Comparison of ENCODE assay signal across 8 cellular contexts in the genomic region with DNA sequence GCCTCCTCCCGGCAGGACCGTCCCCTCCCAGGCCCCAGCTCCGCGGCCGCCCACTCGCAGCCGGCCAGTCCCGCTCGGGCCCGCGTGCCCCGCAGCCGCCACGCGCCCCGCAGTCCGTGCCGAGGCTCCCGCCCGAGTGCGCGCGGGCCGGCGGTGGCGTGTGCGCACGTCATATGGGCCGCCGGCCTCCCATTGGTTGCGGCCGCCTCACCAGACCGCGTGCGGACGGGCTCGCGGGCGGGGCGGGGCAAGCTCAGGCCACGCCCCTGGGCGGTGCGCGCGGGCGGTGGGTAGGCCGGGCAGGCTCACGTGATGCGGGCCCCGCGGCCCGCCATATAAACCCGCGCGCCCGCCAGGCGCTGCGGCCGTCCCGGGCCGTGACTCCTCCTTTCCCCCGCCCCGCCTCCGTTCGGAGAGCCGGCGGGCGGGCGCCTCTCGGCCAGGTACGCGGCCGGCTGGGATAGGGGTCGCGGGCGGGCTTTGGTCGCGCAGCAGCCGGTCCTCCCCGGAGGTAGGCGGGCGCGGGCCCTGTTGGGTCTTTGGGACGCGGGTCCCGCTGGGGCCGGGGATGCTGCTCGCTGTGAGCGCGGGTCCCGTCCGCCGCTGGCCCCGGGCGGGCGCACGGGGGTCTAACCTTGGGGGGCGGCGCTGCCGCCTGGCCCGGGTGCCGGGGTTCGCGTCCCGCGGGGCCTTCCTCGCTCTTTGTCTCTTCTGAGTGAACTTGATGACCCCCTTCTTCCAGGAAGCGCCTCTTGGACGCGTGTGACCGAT. TPM values are rescaled to one million over a fixed set of nuclear protein-coding genes. Genes with fewer than 3 reads are reported as not detected.
A peak's percentile ranks its signal among the peaks of the same experiment; 100 is the strongest.
DNase-seq lines count a peak whose midpoint lies in the region; ATAC-seq and TF ChIP-seq lines count a peak whose summit lies in the region.

A gene (plus strand): TSS at position 362 of the 771 bp plus-strand sequence. CDS start 408 bp downstream, at position 770.

- peak within 1 kb of the TSS; percentile 80 for H3K4me3 ChIP-seq in SU-DHL-6 (ENCODE audit: insufficient read depth, low read length, poor library complexity, severe bottlenecking)

- H3K27ac ChIP-seq in SU-DHL-6 (ENCODE audit: low read depth, low read length) = peak within 1 kb of the TSS; percentile 92

- H3K9me3 ChIP-seq in SU-DHL-6 (ENCODE audit: insufficient read depth, low read length) = no peaks in the 10 kb centered on the region

- peaks cover 10% of the 10 kb centered on the region for H3F3A ChIP-seq in SU-DHL-6 (ENCODE audit: insufficient read depth)

- DNase-seq in NCI-H1092 treated with DMSO at 0.1 percent for 48 hours (lab: John Stamatoyannopoulos, UW) = peak; percentile 92
- peak; percentile 98 for DNase-seq in activated naive CD8-positive, alpha-beta T cell treated with anti-CD3 and anti-CD28 coated beads, Interleukin-2, amount 10 ng/mL, durations not matched to agents 7 days and 5 days
- peak; percentile 97 for DNase-seq in Right ventricle myocardium inferior (ENCODE audit: missing footprints)
- DNase-seq in posterior cingulate gyrus = peak; percentile 86 to 100 (median 92)
- DNase-seq in type B pancreatic cell (ENCODE audit: extremely low spot score, unreplicated experiment) = peak; percentile 97

- H3K9me3 Mint-ChIP-seq in activated naive CD8-positive, alpha-beta T cell treated with anti-CD3 and anti-CD28 coated beads, Interleukin-2, amount 10 ng/mL, durations not matched to agents 7 days and 5 days = peaks cover 1% of the 10 kb centered on the region
- peaks cover 13% of the 10 kb centered on the region for H3K9me3 Mint-ChIP-seq in type B pancreatic cell

- peaks cover 35% of the 10 kb centered on the region for H4K20me1 ChIP-seq in SU-DHL-6 (ENCODE audit: low read depth, low read length)

- peak within 1 kb of the TSS; percentile 97 for H3K27ac Mint-ChIP-seq in activated naive CD8-positive, alpha-beta T cell treated with anti-CD3 and anti-CD28 coated beads, Interleukin-2, amount 10 ng/mL, durations not matched to agents 7 days and 5 days
- H3K27ac Mint-ChIP-seq in type B pancreatic cell = peak within 1 kb of the TSS; percentile 90

- no peaks in the 10 kb centered on the region for H3K9me2 ChIP-seq in SU-DHL-6 (replicated peaks; ENCODE audit: insufficient read depth, low read length)

- H3K27me3 Mint-ChIP-seq in activated naive CD8-positive, alpha-beta T cell treated with anti-CD3 and anti-CD28 coated beads, Interleukin-2, amount 10 ng/mL, durations not matched to agents 7 days and 5 days = peaks cover 8% of the 10 kb centered on the region
- no peaks in the 10 kb centered on the region for H3K27me3 Mint-ChIP-seq in type B pancreatic cell

- peak within 1 kb of the TSS; percentile 96 for H3K4me3 Mint-ChIP-seq in activated naive CD8-positive, alpha-beta T cell treated with anti-CD3 and anti-CD28 coated beads, Interleukin-2, amount 10 ng/mL, durations not matched to agents 7 days and 5 days
- peak within 1 kb of the TSS; percentile 94 for H3K4me3 Mint-ChIP-seq in type B pancreatic cell

- peaks cover 23% of the 10 kb centered on the region for H3K36me3 Mint-ChIP-seq in activated naive CD8-positive, alpha-beta T cell treated with anti-CD3 and anti-CD28 coated beads, Interleukin-2, amount 10 ng/mL, durations not matched to agents 7 days and 5 days
- H3K36me3 Mint-ChIP-seq in type B pancreatic cell = peaks cover 12% of the 10 kb centered on the region

- intact Hi-C loops in Right ventricle myocardium inferior (cut with DNase I) = loop anchor here (1.0 to 5.0 kb wide), 3 partner anchors 39 to 105 kb away; no protein-coding TSS in a partner anchor
- intact Hi-C loops in posterior cingulate gyrus (cut with DNase I) = loop anchor here (2.0 to 10.0 kb wide), 4 partner anchors 47 to 295 kb away; a partner anchor contains a TSS

- H3K27me3 ChIP-seq in SU-DHL-6 (ENCODE audit: low read length) = no peaks in the 10 kb centered on the region

- peaks cover 35% of the 10 kb centered on the region for H3K4me1 Mint-ChIP-seq in activated naive CD8-positive, alpha-beta T cell treated with anti-CD3 and anti-CD28 coated beads, Interleukin-2, amount 10 ng/mL, durations not matched to agents 7 days and 5 days
- H3K4me1 Mint-ChIP-seq in type B pancreatic cell (ENCODE audit: unreplicated experiment) = peaks cover 20% of the 10 kb centered on the region

- peak within 1 kb of the TSS; percentile 93 for H3K9ac ChIP-seq in SU-DHL-6 (ENCODE audit: low read length)

- H2AFZ ChIP-seq in SU-DHL-6 (ENCODE audit: low read depth, low read length, severe bottlenecking) = no peak within 1 kb of the TSS

- ATAC-seq in HG02610 (IDR thresholded peaks at IDR 0.05; ENCODE audit: unreplicated experiment) = peak; percentile 67
- peak; percentile 45 for ATAC-seq in activated naive CD8-positive, alpha-beta T cell treated with anti-CD3 and anti-CD28 coated beads, Interleukin-2, amount 10 ng/mL, durations not matched to agents 7 days and 5 days (ENCODE audit: low read depth)
- ATAC-seq in Right ventricle myocardium inferior = peak; percentile 97

- peaks cover 34% of the 10 kb centered on the region for H3K36me3 ChIP-seq in SU-DHL-6 (ENCODE audit: low read length)

- H3K79me2 ChIP-seq in SU-DHL-6 (ENCODE audit: insufficient read depth, low read length) = peaks cover 45% of the 10 kb centered on the region

- TF ChIP-seq POLR2A in GM10847 (IDR thresholded peaks at IDR 0.05; ENCODE audit: extremely low read depth, insufficient read length) = peak; percentile 97

- POLR2A ChIA-PET in activated naive CD8-positive, alpha-beta T cell treated with anti-CD3 and anti-CD28 coated beads, Interleukin-2, amount 10 ng/mL, durations not matched to agents 7 days and 5 days (lab: Charles Lee) = interaction anchor here (0.6 to 4.4 kb wide), 15 partner anchors 8 to 497 kb away, joined by 3 to 88 read pairs (median 5); a partner anchor contains a TSS

- TF ChIP-seq CTCF in SU-DHL-6 (IDR thresholded peaks at IDR 0.05; ENCODE audit: insufficient read depth, low read length, poor library complexity, severe bottlenecking) = no peak
- TF ChIP-seq CTCF in type B pancreatic cell (conservative IDR thresholded peaks at IDR 0.05) = no peak

- H3K4me2 ChIP-seq in SU-DHL-6 (ENCODE audit: low read depth, low read length, poor library complexity, severe bottlenecking) = peak within 1 kb of the TSS; percentile 85

RNA-seq across cellular contexts. Expression of the gene that starts here (rescaled TPM):
- total RNA-seq in activated naive CD8-positive, alpha-beta T cell treated with anti-CD3 and anti-CD28 coated beads, Interleukin-2, amount 10 ng/mL, durations not matched to agents 7 days and 5 days = 10 to 100 TPM; 73.1 to 75.0 TPM
- total RNA-seq in Right ventricle myocardium inferior (9.4 TPM), type B pancreatic cell (ENCODE audit: low replicate concordance) (38.2 and 55.2 TPM in 2 replicates)

Comparison
In these comparisons a context has a peak if more than half of its experiments do, and no peak if none do; other contexts are left out.
1. Peak in every context shown above with its lines: DNase-seq, ATAC-seq, H3K4me3 ChIP-seq and H3K27ac ChIP-seq.
2. ATAC-seq: peak in every context shown above with its lines; median percentile 97 in Right ventricle myocardium inferior; 67 in HG02610; 45 in activated naive CD8-positive, alpha-beta T cell treated with anti-CD3 and anti-CD28 coated beads, Interleukin-2, amount 10 ng/mL, durations not matched to agents 7 days and 5 days.